9 cellular contexts compared by ENCODE assay signal in genomic region chr2:120734930-120735611, GRCh38. TPM values are rescaled to one million over a fixed set of nuclear protein-coding genes. Genes with fewer than 3 reads are reported as not detected.
DNase-seq lines count a peak whose midpoint lies in the region; ATAC-seq and TF ChIP-seq lines count a peak whose summit lies in the region.
"Had no signal": no experiment of that assay in that cellular context is flagged by ENCODE, and none has a peak within 500 bp of the region (broad histone marks: within the 10 kb centered on the region; RNA-seq: fewer than 3 reads in every experiment).

No MANE protein-coding gene starts in this region.

- TF ChIP-seq CTCF in dorsolateral prefrontal cortex (IDR thresholded peaks at IDR 0.05 in 54 of 56, conservative IDR thresholded peaks at IDR 0.05 in 2 of 56; ENCODE audit: low read depth in 1 of 56, partially characterized antibody in 56 of 56) (no peak), type B pancreatic cell (conservative IDR thresholded peaks at IDR 0.05) (no peak)

- intact Hi-C loops in dorsolateral prefrontal cortex (cut with DNase I): loop anchor here in 1 of 2 donors (5.0 to 10.0 kb wide), 2 partner anchors 38 to 90 kb away; no protein-coding TSS in a partner anchor

- no peaks in the 10 kb centered on the region for H3K9me3 ChIP-seq in muscle layer of colon (ENCODE audit: low read length)

- peaks cover 25% of the 10 kb centered on the region for H3K4me1 ChIP-seq in muscle layer of colon (ENCODE audit: insufficient read depth, low read length)

- ATAC-seq in HG02970 (IDR thresholded peaks at IDR 0.05; ENCODE audit: low FRiP score, unreplicated experiment) (no peak), HG03045 (IDR thresholded peaks at IDR 0.05; ENCODE audit: unreplicated experiment) (no peak)

- H3K27me3 ChIP-seq in dorsolateral prefrontal cortex: peaks cover 0 to 69% (median 43%) of the 10 kb centered on the region in 45 donors
- H3K27me3 ChIP-seq in muscle layer of colon (ENCODE audit: control insufficient read depth in 1 of 2, insufficient read depth in 2 of 2, low read length in 2 of 2): peaks cover 0 to 6% of the 10 kb centered on the region in 2 donors

- no peaks in the 10 kb centered on the region for H3K36me3 ChIP-seq in muscle layer of colon (ENCODE audit: insufficient read depth, low read length)

- H3K4me1 Mint-ChIP-seq in type B pancreatic cell (ENCODE audit: unreplicated experiment): peaks cover 48% of the 10 kb centered on the region

- peak; percentile 44 for DNase-seq in activated effector memory CD4-positive, alpha-beta T cell treated with anti-CD3 and anti-CD28 coated beads, Interleukin-2, amount 50 U/mL, for 16 hours
- DNase-seq in activated effector memory CD4-positive, alpha-beta T cell treated with Interleukin-2 at 50 U/mL for 16 hours: no peak
- DNase-seq in dorsolateral prefrontal cortex (no peak), type B pancreatic cell (ENCODE audit: extremely low spot score, unreplicated experiment) (peak; percentile 57), HUDEP-2 (lab: John Stamatoyannopoulos, UW; ENCODE audit: unreplicated experiment in 76 of 76) (no peak)
- DNase-seq: activated CD4-positive, alpha-beta T cell treated with anti-CD3 and anti-CD28 coated beads, Interleukin-2, amount 50 U/mL, for 4 hours had no signal

- H3K36me3 Mint-ChIP-seq in type B pancreatic cell: no peaks in the 10 kb centered on the region

- no peak overlapping the region for H3K27ac Mint-ChIP-seq in type B pancreatic cell

- H3K9ac ChIP-seq in muscle layer of colon (ENCODE audit: low read length): no peak overlapping the region

- peak overlapping the region in 2 of 59 donors; percentile 22 to 47 for H3K27ac ChIP-seq in dorsolateral prefrontal cortex
- H3K27ac ChIP-seq in muscle layer of colon (ENCODE audit: low read depth, low read length): peak overlapping the region; percentile 89

- H3K9me3 Mint-ChIP-seq in type B pancreatic cell: no peaks in the 10 kb centered on the region

- H3K4me3 Mint-ChIP-seq in type B pancreatic cell: peak overlapping the region; percentile 81

- peaks cover 51% of the 10 kb centered on the region for H3K27me3 Mint-ChIP-seq in type B pancreatic cell

- H3K4me3 ChIP-seq in dorsolateral prefrontal cortex (peak overlapping the region in 46 of 59 donors; percentile 5 to 73 (median 61)), muscle layer of colon (ENCODE audit: low read depth in 1 of 2, low read length in 2 of 2) (peak overlapping the region; percentile 58 to 78)

RNA-seq across cellular contexts. Expression of gene GLI2, which starts 0.6 kb away (rescaled TPM):
- total RNA-seq in dorsolateral prefrontal cortex (10 to 100 TPM in 4 of 120 experiments, 1 to 10 TPM in 115, under 1 TPM in 1; 0.79 to 13.1 (median 3.3) TPM), type B pancreatic cell (ENCODE audit: low replicate concordance) (10.5 and 28.6 TPM in 2 replicates)

Comparison
In these comparisons a context has a peak if more than half of its experiments do, and no peak if none do; other contexts are left out.
1. DNase-seq: peak in activated effector memory CD4-positive, alpha-beta T cell treated with anti-CD3 and anti-CD28 coated beads, Interleukin-2, amount 50 U/mL, for 16 hours (single experiment) and type B pancreatic cell (single experiment); none in activated effector memory CD4-positive, alpha-beta T cell treated with Interleukin-2 at 50 U/mL for 16 hours (single experiment), dorsolateral prefrontal cortex (0 of 10) and HUDEP-2 (0 of 76).